ENCODE assay signal across 8 cellular contexts in the genomic region with DNA sequence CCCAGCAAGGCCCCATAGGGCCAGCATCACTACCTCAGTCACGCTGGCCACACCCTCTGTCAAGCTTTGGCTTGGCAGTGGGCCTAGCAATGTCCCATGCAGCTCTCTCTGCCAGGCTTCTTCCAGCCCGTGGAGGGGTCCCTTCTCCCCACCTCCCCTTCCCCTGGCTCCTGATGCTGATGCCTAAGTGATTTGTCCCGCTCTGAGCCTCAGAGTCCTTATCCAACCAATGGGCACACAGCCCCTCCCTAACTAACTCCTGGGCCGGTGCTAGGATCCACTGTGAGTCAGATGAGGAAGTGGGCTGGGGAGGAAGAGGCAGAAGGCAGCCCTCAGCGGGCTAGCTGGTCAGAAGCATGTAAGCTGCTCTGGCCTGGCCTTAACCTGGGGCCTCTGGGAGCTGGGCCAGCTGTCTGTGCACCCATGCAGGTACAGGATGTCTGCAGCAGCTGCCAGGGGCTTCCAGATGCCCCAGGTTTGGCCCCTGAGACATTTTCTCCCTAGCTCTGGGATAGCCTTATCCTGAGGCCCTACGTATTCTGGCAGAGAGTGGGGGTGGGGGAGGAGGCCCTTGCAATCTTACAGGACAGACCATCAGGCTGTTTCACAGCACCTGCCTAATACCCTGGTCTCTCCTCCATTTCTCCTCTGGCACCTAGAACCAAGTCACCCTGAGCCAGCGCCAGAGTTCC. TPM values are rescaled to one million over a fixed set of nuclear protein-coding genes. Genes with fewer than 3 reads are reported as not detected.
DNase-seq lines count a peak whose midpoint lies in the region; ATAC-seq, FAIRE-seq and TF ChIP-seq lines count a peak whose summit lies in the region.

No MANE protein-coding gene starts in this region.

- POLR2A ChIA-PET in CD8-positive, alpha-beta memory T cell (lab: Charles Lee): interaction anchor here (0.5 to 1.4 kb wide), 2 partner anchors 10 to 31 kb away, joined by 3 to 5 read pairs; no protein-coding TSS in a partner anchor

- H2BK120ac ChIP-seq in neuronal stem cell (ENCODE audit: low read depth, low read length): no peak overlapping the region

- peaks cover 4% of the 10 kb centered on the region for H3K79me1 ChIP-seq in neuronal stem cell (ENCODE audit: low read depth, low read length)

- no peak for DNase-seq in CD8-positive, alpha-beta memory T cell
- peak; percentile 40 for DNase-seq in HT-29 (ENCODE audit: low spot score)
- DNase-seq in WERI-Rb-1: peak; percentile 64
- DNase-seq in foreskin fibroblast: peak; percentile 75 to 88
- no peak for DNase-seq in neuronal stem cell (ENCODE audit: low spot score)
- DNase-seq in stimulated activated CD8-positive, alpha-beta memory T cell treated with anti-CD3 and anti-CD28 coated beads, Interleukin-4, amount 100 ng/mL, for 48 hours: no peak
- no peak for DNase-seq in D721Med (ENCODE audit: insufficient read length, low spot score)

- TF ChIP-seq CTCF in WERI-Rb-1 (IDR thresholded peaks at IDR 0.05; ENCODE audit: low read depth, low read length) (no peak), foreskin fibroblast (IDR thresholded peaks at IDR 0.05; ENCODE audit: low read depth, low read length) (no peak), D721Med (IDR thresholded peaks at IDR 0.05; ENCODE audit: insufficient read depth, missing control alignments) (no peak)

- no CpG with 5 or more reads among the region's 7 CpGs for WGBS in neuronal stem cell (ENCODE audit: extremely low coverage in 2 of 2, insufficient read length in 2 of 2, insufficient replicate concordance in 1 of 2), 2 donors

- H2AK5ac ChIP-seq in neuronal stem cell (ENCODE audit: low read depth, low read length): no peak overlapping the region

- no peak overlapping the region for H3K4me2 ChIP-seq in neuronal stem cell (ENCODE audit: insufficient read depth, low read length, poor library complexity, severe bottlenecking)

- H2BK15ac ChIP-seq in neuronal stem cell (ENCODE audit: low read length): no peak overlapping the region

- no peak overlapping the region for H3K9ac ChIP-seq in neuronal stem cell (ENCODE audit: low read depth, low read length, poor library complexity)

- peaks cover 14% of the 10 kb centered on the region for H3K4me1 ChIP-seq in CD8-positive, alpha-beta memory T cell (ENCODE audit: insufficient read depth, low read length)
- H3K4me1 ChIP-seq in neuronal stem cell (ENCODE audit: control insufficient read depth in 2 of 2, insufficient read depth in 1 of 2, low read depth in 1 of 2, low read length in 2 of 2): peaks cover 18 to 25% of the 10 kb centered on the region in 2 donors

- H3K14ac ChIP-seq in neuronal stem cell (ENCODE audit: low read length): no peak overlapping the region

- H2BK5ac ChIP-seq in neuronal stem cell (ENCODE audit: low read length): no peak overlapping the region

- H3K18ac ChIP-seq in neuronal stem cell (ENCODE audit: low read length): no peak overlapping the region

- H4K8ac ChIP-seq in neuronal stem cell (ENCODE audit: low read depth, low read length): no peak overlapping the region

- no peak for FAIRE-seq in D721Med (lab: Jason Lieb, UNC)

- peak overlapping the region; percentile 15 for H3K23ac ChIP-seq in neuronal stem cell (ENCODE audit: low read depth, low read length, poor library complexity)

- H3K36me3 Mint-ChIP-seq in CD8-positive, alpha-beta memory T cell: peaks cover 0 to 13% (median 0%) of the 10 kb centered on the region in 3 donors

- H3K27ac Mint-ChIP-seq in CD8-positive, alpha-beta memory T cell: peak overlapping the region in 3 of 8 donors; percentile 42 to 47 (median 43)

- peak overlapping the region; percentile 24 to 86 (median 81) for H3K4me3 Mint-ChIP-seq in CD8-positive, alpha-beta memory T cell

- H3K36me3 ChIP-seq in CD8-positive, alpha-beta memory T cell (ENCODE audit: insufficient read depth, low read length): no peaks in the 10 kb centered on the region
- H3K36me3 ChIP-seq in WERI-Rb-1: peaks cover 8% of the 10 kb centered on the region; the same call in 1 of the 2 replicates
- H3K36me3 ChIP-seq in neuronal stem cell (replicated peaks in 1 of 2; ENCODE audit: control insufficient read depth in 2 of 2, insufficient read depth in 2 of 2, low read length in 2 of 2): peaks cover 5 to 25% of the 10 kb centered on the region in 2 donors

- H2AFZ ChIP-seq in neuronal stem cell (ENCODE audit: low read length): no peak overlapping the region

- CTCF ChIA-PET in CD8-positive, alpha-beta memory T cell (lab: Charles Lee): interaction anchor here (1.2 kb wide), 1 partner anchor 10 kb away, joined by 3 read pairs; no protein-coding TSS in a partner anchor

- no peaks in the 10 kb centered on the region for H3K27me3 Mint-ChIP-seq in CD8-positive, alpha-beta memory T cell

- ATAC-seq in GM19395 (IDR thresholded peaks at IDR 0.05; ENCODE audit: unreplicated experiment): peak; percentile 70

- H3K4ac ChIP-seq in neuronal stem cell (ENCODE audit: low read length): no peak overlapping the region

- H3K4me1 Mint-ChIP-seq in CD8-positive, alpha-beta memory T cell: peaks cover 4 to 25% (median 7%) of the 10 kb centered on the region in 3 donors

- H3K4me3 ChIP-seq in CD8-positive, alpha-beta memory T cell (ENCODE audit: low read length): no peak overlapping the region
- H3K4me3 ChIP-seq in WERI-Rb-1 (ENCODE audit: low read depth, low read length) (no peak overlapping the region), foreskin fibroblast (ENCODE audit: low read depth in 1 of 2, low read length in 2 of 2) (peak overlapping the region; percentile 85 to 89), neuronal stem cell (ENCODE audit: low read length in 2 of 2) (peak overlapping the region in 1 of 2 donors; percentile 65)

- H4K91ac ChIP-seq in neuronal stem cell (ENCODE audit: low read depth, low read length, poor library complexity): no peak overlapping the region

- no peak overlapping the region for H2BK12ac ChIP-seq in neuronal stem cell (ENCODE audit: low read length)

- H3K9me3 ChIP-seq in CD8-positive, alpha-beta memory T cell (ENCODE audit: low read length): no peaks in the 10 kb centered on the region
- no peaks in the 10 kb centered on the region for H3K9me3 ChIP-seq in WERI-Rb-1 (ENCODE audit: severe bottlenecking)
- H3K9me3 ChIP-seq in neuronal stem cell (replicated peaks in 1 of 2; ENCODE audit: control insufficient read depth in 2 of 2, insufficient read depth in 1 of 2, low read depth in 1 of 2, low read length in 2 of 2): no peaks in the 10 kb centered on the region

- H3K27me3 ChIP-seq in CD8-positive, alpha-beta memory T cell (ENCODE audit: insufficient read depth, low read length, poor library complexity, severe bottlenecking): no peaks in the 10 kb centered on the region
- H3K27me3 ChIP-seq in WERI-Rb-1 (ENCODE audit: insufficient read depth, low read depth, severe bottlenecking) (no peaks in the 10 kb centered on the region), neuronal stem cell (ENCODE audit: control insufficient read depth in 3 of 3, insufficient read depth in 3 of 3, low read depth in 1 of 3, low read length in 3 of 3) (no peaks in the 10 kb centered on the region)

- H3K9me3 Mint-ChIP-seq in CD8-positive, alpha-beta memory T cell: no peaks in the 10 kb centered on the region

- no peak overlapping the region for H3K27ac ChIP-seq in CD8-positive, alpha-beta memory T cell (ENCODE audit: low read depth, low read length)
- peak overlapping the region; percentile 21 for H3K27ac ChIP-seq in WERI-Rb-1
- H3K27ac ChIP-seq in neuronal stem cell (replicated peaks; ENCODE audit: low read length): no peak overlapping the region

RNA-seq across cellular contexts. Expression of a gene that starts 0.7 kb away (rescaled TPM):
- total RNA-seq in CD8-positive, alpha-beta memory T cell: under 1 TPM; 0.48 to 0.60 TPM
- polyA plus RNA-seq in CD8-positive, alpha-beta memory T cell: not detected
- 1.1 TPM in 2 replicates for total RNA-seq in HT-29 (2014; rRNA removed; shearing (Covaris generic))
- polyA plus RNA-seq in neuronal stem cell (2013, experiment 1 of 2): 2.7 TPM
- polyA plus RNA-seq in neuronal stem cell (2013, experiment 2 of 2): 2.8 TPM

RNA-seq across cellular contexts. Expression of a gene that starts 32.6 kb away (rescaled TPM):
- not detected for total RNA-seq in CD8-positive, alpha-beta memory T cell
- polyA plus RNA-seq in CD8-positive, alpha-beta memory T cell: not detected
- not detected in 2 replicates for total RNA-seq in HT-29 (2014; rRNA removed; shearing (Covaris generic))
- polyA plus RNA-seq in neuronal stem cell (2013, experiment 1 of 2): not detected
- polyA plus RNA-seq in neuronal stem cell (2013, experiment 2 of 2): not detected

RNA-seq across cellular contexts. Expression of a gene that starts 49.8 kb away (rescaled TPM):
- total RNA-seq in CD8-positive, alpha-beta memory T cell: not detected
- not detected for polyA plus RNA-seq in CD8-positive, alpha-beta memory T cell
- total RNA-seq in HT-29 (2014; rRNA removed; shearing (Covaris generic)): not detected in 2 replicates
- polyA plus RNA-seq in neuronal stem cell (2013, experiment 1 of 2): not detected
- polyA plus RNA-seq in neuronal stem cell (2013, experiment 2 of 2): not detected

RNA-seq across cellular contexts. Expression of a gene that starts 52.3 kb away (rescaled TPM):
- total RNA-seq in CD8-positive, alpha-beta memory T cell: 10 to 100 TPM; 54.1 to 58.2 TPM
- polyA plus RNA-seq in CD8-positive, alpha-beta memory T cell: 15.8 TPM
- total RNA-seq in HT-29 (2014; rRNA removed; shearing (Covaris generic)): 20.0 and 21.8 TPM in 2 replicates
- 57.4 TPM for polyA plus RNA-seq in neuronal stem cell (2013, experiment 1 of 2)
- polyA plus RNA-seq in neuronal stem cell (2013, experiment 2 of 2): 60.9 TPM

Comparison
In these comparisons a context has a peak if more than half of its experiments do, and no peak if none do; other contexts are left out.
1. DNase-seq: peak in HT-29 (single experiment), WERI-Rb-1 (single experiment) and foreskin fibroblast (2 of 2); none in CD8-positive, alpha-beta memory T cell (0 of 5), neuronal stem cell (single experiment), stimulated activated CD8-positive, alpha-beta memory T cell treated with anti-CD3 and anti-CD28 coated beads, Interleukin-4, amount 100 ng/mL, for 48 hours (single experiment) and D721Med (single experiment).
2. H3K4me3 ChIP-seq: peak in foreskin fibroblast (2 of 2); none in CD8-positive, alpha-beta memory T cell (single experiment) and WERI-Rb-1 (single experiment).